Comparison of ENCODE assay signal across 8 cellular contexts in genomic region chr21:6437834-6438187, GRCh38.
DNase-seq lines count a peak whose midpoint lies in the region; ATAC-seq and TF ChIP-seq lines count a peak whose summit lies in the region.
"Not testable (repeated sequence)": the region's sequence is repeated elsewhere in the genome, so short reads cannot be mapped to it uniquely, and the experiment has no call there.

No MANE protein-coding gene starts in this region.

- not testable (repeated sequence) for H3K4me2 ChIP-seq in Karpas-422 (ENCODE audit: low read depth, low read length, poor library complexity, severe bottlenecking)

- H3K9me2 ChIP-seq in Karpas-422 (replicated peaks; ENCODE audit: insufficient read depth, low read length), result not testable (repeated sequence)

- DNase-seq in Karpas-422, result peak; percentile 40
- DNase-seq in RWPE2 (ENCODE audit: low spot score); activated CD8-positive, alpha-beta memory T cell treated with anti-CD3 and anti-CD28 coated beads, Interleukin-2, amount 10 ng/mL, durations not matched to agents 7 days and 5 days; memory B cell (ENCODE audit: low spot score in 2 of 2); sciatic nerve (ENCODE audit: low spot score); upper lobe of right lung: not testable (repeated sequence)
- DNase-seq in body of pancreas, result peak; percentile 19 to 63 (median 46)
- DNase-seq in right cardiac atrium, result peak in 1 of 3 donors; percentile 3

- ATAC-seq in RWPE2 (ENCODE audit: low read depth) (peak; percentile 58), body of pancreas (peak; percentile 51), right cardiac atrium (peak; percentile 50 to 56), memory B cell (ENCODE audit: low read depth) (peak; percentile 37), sciatic nerve (peak; percentile 48), upper lobe of right lung (peak; percentile 37)
- peak; percentile 42 for ATAC-seq in activated CD8-positive, alpha-beta memory T cell treated with anti-CD3 and anti-CD28 coated beads, Interleukin-2, amount 10 ng/mL, durations not matched to agents 7 days and 5 days

- H3K27me3 Mint-ChIP-seq in activated CD8-positive, alpha-beta memory T cell treated with anti-CD3 and anti-CD28 coated beads, Interleukin-2, amount 10 ng/mL, durations not matched to agents 7 days and 5 days; memory B cell: not testable (repeated sequence)

- WGBS in body of pancreas, 2 donors, result 25% methylated on average over 5 of the region's 7 CpGs; no CpG with 5 or more reads in 1 of the 2 donors
- WGBS in right cardiac atrium, result 45% methylated on average over 5 of the region's 7 CpGs

- H3K27ac Mint-ChIP-seq in activated CD8-positive, alpha-beta memory T cell treated with anti-CD3 and anti-CD28 coated beads, Interleukin-2, amount 10 ng/mL, durations not matched to agents 7 days and 5 days; memory B cell: not testable (repeated sequence)

- TF ChIP-seq CTCF in RWPE2 (IDR thresholded peaks at IDR 0.05; ENCODE audit: poor library complexity, severe bottlenecking); body of pancreas (IDR thresholded peaks at IDR 0.05); upper lobe of right lung (IDR thresholded peaks at IDR 0.05): not testable (repeated sequence)

- not testable (repeated sequence) for H4K20me1 ChIP-seq in Karpas-422 (ENCODE audit: insufficient read depth, low read depth, low read length)

- H3K79me2 ChIP-seq in Karpas-422 (ENCODE audit: low read length), result not testable (repeated sequence)

- not testable (repeated sequence) for H3K9me3 ChIP-seq in Karpas-422 (ENCODE audit: low read length); RWPE2 (ENCODE audit: severe bottlenecking); body of pancreas; right cardiac atrium (ENCODE audit: control insufficient read depth, low read length); upper lobe of right lung

- H3K4me1 ChIP-seq in Karpas-422 (ENCODE audit: low read length); RWPE2 (ENCODE audit: insufficient read depth, poor library complexity, severe bottlenecking); right cardiac atrium (ENCODE audit: control insufficient read depth, insufficient read depth, low read length); upper lobe of right lung: not testable (repeated sequence)
- H3K4me1 ChIP-seq in body of pancreas, result peaks cover 19% of the 10 kb centered on the region

- H3K9ac ChIP-seq in Karpas-422 (ENCODE audit: low read length), result not testable (repeated sequence)

- not testable (repeated sequence) for H3K27ac ChIP-seq in Karpas-422 (ENCODE audit: low read length); RWPE2 (ENCODE audit: poor library complexity, severe bottlenecking); right cardiac atrium (ENCODE audit: low read length); upper lobe of right lung
- H3K27ac ChIP-seq in body of pancreas, result peak overlapping the region in 3 of 4 donors; percentile 57 to 71 (median 66)

- TF ChIP-seq POLR2A in body of pancreas (IDR thresholded peaks at IDR 0.05), result not testable (repeated sequence)

- not testable (repeated sequence) for H3K4me3 ChIP-seq in Karpas-422 (ENCODE audit: low read length); RWPE2 (ENCODE audit: severe bottlenecking); body of pancreas; right cardiac atrium (ENCODE audit: low read length); upper lobe of right lung

- not testable (repeated sequence) for H3K9me3 Mint-ChIP-seq in activated CD8-positive, alpha-beta memory T cell treated with anti-CD3 and anti-CD28 coated beads, Interleukin-2, amount 10 ng/mL, durations not matched to agents 7 days and 5 days (ENCODE audit: low read depth); memory B cell

- not testable (repeated sequence) for H3K4me3 Mint-ChIP-seq in activated CD8-positive, alpha-beta memory T cell treated with anti-CD3 and anti-CD28 coated beads, Interleukin-2, amount 10 ng/mL, durations not matched to agents 7 days and 5 days; memory B cell

- H3K36me3 ChIP-seq in Karpas-422 (ENCODE audit: insufficient read depth, low read length); RWPE2 (ENCODE audit: low read depth); body of pancreas (replicated peaks in 1 of 2; ENCODE audit: insufficient read depth in 1 of 2, low read depth in 2 of 2); upper lobe of right lung: not testable (repeated sequence)

- CTCF ChIA-PET in activated CD8-positive, alpha-beta memory T cell treated with anti-CD3 and anti-CD28 coated beads, Interleukin-2, amount 10 ng/mL, durations not matched to agents 7 days and 5 days (lab: Charles Lee), result not testable (repeated sequence)

- intact Hi-C loops in body of pancreas (cut with DNase I); right cardiac atrium (cut with DNase I); sciatic nerve (cut with DNase I); upper lobe of right lung (cut with DNase I): not testable (repeated sequence)

- not testable (repeated sequence) for H3K36me3 Mint-ChIP-seq in activated CD8-positive, alpha-beta memory T cell treated with anti-CD3 and anti-CD28 coated beads, Interleukin-2, amount 10 ng/mL, durations not matched to agents 7 days and 5 days; memory B cell

- H2AFZ ChIP-seq in Karpas-422 (ENCODE audit: low read length), result not testable (repeated sequence)

- H3K4me1 Mint-ChIP-seq in activated CD8-positive, alpha-beta memory T cell treated with anti-CD3 and anti-CD28 coated beads, Interleukin-2, amount 10 ng/mL, durations not matched to agents 7 days and 5 days; memory B cell: not testable (repeated sequence)

- H3K27me3 ChIP-seq in Karpas-422 (ENCODE audit: low read length); RWPE2 (ENCODE audit: insufficient read depth, poor library complexity, severe bottlenecking); body of pancreas; right cardiac atrium (ENCODE audit: control insufficient read depth, insufficient read depth); upper lobe of right lung: not testable (repeated sequence)
